27 cellular contexts compared by ENCODE assay signal in the genomic region with DNA sequence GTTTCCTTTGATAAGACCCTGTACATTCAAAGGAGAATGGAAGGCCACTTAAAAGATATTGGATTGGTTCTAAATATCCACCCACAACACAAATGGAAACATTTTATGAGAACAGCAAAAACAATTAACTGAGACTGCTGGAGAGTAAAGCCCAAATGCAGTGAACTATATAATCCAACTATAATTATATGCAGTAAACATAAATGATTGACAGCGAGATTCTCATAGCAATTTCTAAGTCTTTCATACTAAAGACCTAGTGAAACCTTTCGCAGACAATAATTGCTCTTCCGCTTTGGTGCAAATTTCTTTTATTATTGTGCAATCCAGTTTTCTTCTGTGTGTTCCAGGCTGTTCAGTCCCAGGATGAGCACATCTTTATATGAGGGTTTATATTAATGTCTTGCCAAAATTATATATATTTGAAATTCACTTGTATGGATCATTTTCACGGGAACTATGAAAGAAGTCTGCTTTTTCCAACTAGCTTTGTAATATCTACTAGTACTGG.
"Had no signal": no experiment of that assay in that cellular context is flagged by ENCODE, and none has a peak within 500 bp of the region (broad histone marks: within the 10 kb centered on the region; RNA-seq: fewer than 3 reads in every experiment).

No MANE protein-coding gene starts in this region.

- H3K36me3 ChIP-seq: left lung, lower lobe of right lung, pancreas, prostate gland, sigmoid colon, spleen, suprapubic skin, thoracic aorta, tibial artery, uterus had no signal

- H3K4me3 ChIP-seq: hepatocyte, left lung, lower lobe of right lung, pancreas, prostate gland, sigmoid colon, spleen, suprapubic skin, thoracic aorta, tibial artery, uterus had no signal

- H3K4me2 ChIP-seq: hepatocyte had no signal

- DNase-seq: islet precursor cell; left lung; lower lobe of right lung; mammary epithelial cell; mesenchymal stem cell; naive B cell; natural killer cell; nucleus accumbens; pancreas; posterior cingulate gyrus; retina; right cardiac atrium; sigmoid colon; small intestine; spleen; stimulated activated CD4-positive, alpha-beta T cell treated with anti-CD3 and anti-CD28 coated beads, Interleukin-4, amount 100 ng/mL, for 24 hours; stimulated activated naive CD4-positive, alpha-beta T cell; tibial artery; uterus had no signal

- H3K4me1 ChIP-seq: left lung, lower lobe of right lung, pancreas, prostate gland, sigmoid colon, spleen, suprapubic skin, tibial artery, uterus had no signal

- H3K27ac Mint-ChIP-seq: naive B cell; natural killer cell; stimulated activated effector memory CD8-positive, alpha-beta T cell treated with anti-CD3 and anti-CD28 coated beads, Interleukin-12 subunit alpha, Interleukin-12 subunit beta, amount 100 ng/mL, for 72 hours; stimulated activated naive CD8-positive, alpha-beta T cell treated with anti-CD3 and anti-CD28 coated beads, Interleukin-15, Interleukin-2, amounts not matched to agents 100 ng/mL and 50 ng/mL, for 24 hours; type B pancreatic cell had no signal

- H3K36me3 Mint-ChIP-seq: natural killer cell; stimulated activated effector memory CD8-positive, alpha-beta T cell treated with anti-CD3 and anti-CD28 coated beads, Interleukin-12 subunit alpha, Interleukin-12 subunit beta, amount 100 ng/mL, for 72 hours; type B pancreatic cell had no signal

- H3K27me3 Mint-ChIP-seq: stimulated activated naive CD8-positive, alpha-beta T cell treated with anti-CD3 and anti-CD28 coated beads, Interleukin-15, Interleukin-2, amounts not matched to agents 100 ng/mL and 50 ng/mL, for 24 hours; type B pancreatic cell had no signal

- H3K4me1 Mint-ChIP-seq: naive B cell; natural killer cell; neural crest cell; stimulated activated effector memory CD8-positive, alpha-beta T cell treated with anti-CD3 and anti-CD28 coated beads, Interleukin-12 subunit alpha, Interleukin-12 subunit beta, amount 100 ng/mL, for 72 hours had no signal

- ATAC-seq: left lung; lower lobe of right lung; natural killer cell; pancreas; right cardiac atrium; stimulated activated effector memory CD8-positive, alpha-beta T cell treated with anti-CD3 and anti-CD28 coated beads, Interleukin-12 subunit alpha, Interleukin-12 subunit beta, amount 100 ng/mL, for 72 hours had no signal

- H3K9me3 Mint-ChIP-seq: type B pancreatic cell had no signal

- H3K27ac ChIP-seq: hepatocyte, left lung, lower lobe of right lung, pancreas, prostate gland, sigmoid colon, spleen, suprapubic skin, thoracic aorta, tibial artery, uterus had no signal

- H3K9me3 ChIP-seq: left lung, lower lobe of right lung, pancreas, prostate gland, sigmoid colon, suprapubic skin, thoracic aorta, tibial artery, uterus had no signal

- H3K4me3 Mint-ChIP-seq: naive B cell; natural killer cell; neural crest cell; stimulated activated effector memory CD8-positive, alpha-beta T cell treated with anti-CD3 and anti-CD28 coated beads, Interleukin-12 subunit alpha, Interleukin-12 subunit beta, amount 100 ng/mL, for 72 hours; stimulated activated naive CD8-positive, alpha-beta T cell treated with anti-CD3 and anti-CD28 coated beads, Interleukin-15, Interleukin-2, amounts not matched to agents 100 ng/mL and 50 ng/mL, for 24 hours; type B pancreatic cell had no signal

- H3K27me3 ChIP-seq: hepatocyte, left lung, pancreas, sigmoid colon, spleen, suprapubic skin, tibial artery, uterus had no signal
